In the genomic region with DNA sequence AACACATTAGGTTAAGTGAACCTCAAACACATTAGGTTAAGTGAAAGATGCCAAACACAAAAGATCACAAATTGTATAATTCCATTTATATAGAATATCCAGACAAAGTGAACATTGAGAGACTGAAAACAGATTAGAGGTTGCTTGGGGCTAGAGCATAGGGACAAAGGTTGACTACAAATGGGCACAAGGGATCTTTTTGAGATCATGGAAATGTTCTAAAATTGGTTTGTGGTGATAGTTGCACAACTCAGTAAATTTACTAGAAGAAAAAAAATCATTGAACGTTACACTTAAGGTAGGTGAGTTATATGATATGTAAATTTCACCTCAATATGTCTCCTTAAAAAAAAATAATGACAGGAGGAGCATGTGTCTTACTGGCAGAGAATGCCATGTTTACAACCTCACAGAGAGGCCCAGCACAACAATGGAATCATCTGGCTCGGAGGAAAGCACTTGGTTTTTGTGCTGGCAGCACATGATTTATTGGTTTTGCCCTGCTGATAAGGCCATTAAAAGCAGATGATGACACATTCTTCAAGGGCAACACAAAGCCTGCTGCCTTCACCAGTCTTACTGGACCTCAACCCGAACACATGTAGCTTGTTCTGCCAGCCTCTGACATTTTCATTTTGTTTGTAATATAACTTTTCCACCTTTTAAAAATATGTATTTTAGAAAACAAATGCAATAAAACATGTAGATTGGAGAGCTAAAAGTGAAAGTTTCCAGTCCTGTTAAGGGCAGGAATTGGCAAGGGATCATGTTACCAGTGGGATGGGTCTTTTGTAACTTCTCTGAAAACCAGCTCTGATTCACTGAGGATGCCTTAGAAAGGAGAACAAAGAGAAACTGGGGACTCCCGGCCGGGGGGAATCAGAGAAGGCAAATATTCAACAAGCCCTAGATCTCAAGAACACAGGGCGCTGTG, we compare ENCODE assay signal across 8 cellular contexts. TPM values are rescaled to one million over a fixed set of nuclear protein-coding genes. Genes with fewer than 3 reads are reported as not detected.
DNase-seq lines count a peak whose midpoint lies in the region; ATAC-seq and TF ChIP-seq lines count a peak whose summit lies in the region.

No MANE protein-coding gene starts in this region.

- TF ChIP-seq CTCF in breast epithelium (IDR thresholded peaks at IDR 0.05): no peak

- DNase-seq in DMS153 treated with DMSO at 0.1 percent for 48 hours (lab: John Stamatoyannopoulos, UW; ENCODE audit: unreplicated experiment) (peak; percentile 85), NCI-H1930 (lab: John Stamatoyannopoulos, UW) (peak; percentile 47 to 62), breast epithelium (ENCODE audit: low spot score in 2 of 2) (no peak), lung microvascular endothelial cell (ENCODE audit: low read depth in 2 of 2) (peak; percentile 88 to 89), NCI-H1048 (lab: John Stamatoyannopoulos, UW) (no peak), T-helper 2 cell (no peak)

- H3K4me3 ChIP-seq in breast epithelium: peak overlapping the region in 2 of 3 donors; percentile 12 to 32

- ATAC-seq in GM18858 (IDR thresholded peaks at IDR 0.05; ENCODE audit: unreplicated experiment) (no peak), HG02981 (IDR thresholded peaks at IDR 0.05; ENCODE audit: unreplicated experiment) (no peak)

- H3K4me1 ChIP-seq in breast epithelium: no peaks in the 10 kb centered on the region

- peak overlapping the region in 1 of 2 donors; percentile 35 for H3K27ac ChIP-seq in breast epithelium

- H3K9me3 ChIP-seq in breast epithelium: no peaks in the 10 kb centered on the region

- no peaks in the 10 kb centered on the region for H3K36me3 ChIP-seq in breast epithelium

- TF ChIP-seq POLR2A in breast epithelium (IDR thresholded peaks at IDR 0.05): no peak

- H3K27me3 ChIP-seq in breast epithelium: no peaks in the 10 kb centered on the region

- intact Hi-C loops in breast epithelium (cut with DNase I; ENCODE audit: low total_unique reads): no loop called here

RNA-seq across cellular contexts. Expression of gene LMOD2, which starts 11.9 kb away (rescaled TPM):
- total RNA-seq in breast epithelium (not detected), lung microvascular endothelial cell (not detected in 2 replicates)

RNA-seq across cellular contexts. Expression of gene ASB15, which starts 42.1 kb away (rescaled TPM):
- total RNA-seq in breast epithelium (under 1 TPM in 1 of 3 donors, not detected in 2; 0.15 TPM), lung microvascular endothelial cell (not detected in 2 replicates)

Comparison
In these comparisons a context has a peak if more than half of its experiments do, and no peak if none do; other contexts are left out.
1. DNase-seq: peak in DMS153 treated with DMSO at 0.1 percent for 48 hours (single experiment), NCI-H1930 (2 of 2) and lung microvascular endothelial cell (2 of 2); none in breast epithelium (0 of 2), NCI-H1048 (single experiment) and T-helper 2 cell (0 of 5).